Comparison of ENCODE assay signal across 31 cellular contexts in the genomic region with DNA sequence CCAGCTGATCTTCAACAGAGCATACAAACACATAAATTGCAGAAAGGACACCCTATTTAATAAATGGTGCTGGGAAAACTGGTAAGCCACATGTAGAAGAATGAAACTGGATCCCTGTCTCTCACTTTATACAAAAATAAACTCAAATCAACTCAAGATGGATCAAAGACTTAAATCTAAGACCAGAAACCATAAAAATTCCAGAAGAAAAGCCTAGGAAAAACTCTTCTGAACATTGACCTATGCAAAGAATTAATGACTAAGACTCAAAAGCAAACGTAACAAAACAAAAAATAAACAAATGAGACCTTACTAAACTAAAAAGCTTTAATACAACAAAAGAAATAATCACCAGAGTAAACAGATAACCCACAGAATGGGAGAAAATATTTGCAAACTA.
"Had no signal": no experiment of that assay in that cellular context is flagged by ENCODE, and none has a peak within 500 bp of the region (broad histone marks: within the 10 kb centered on the region; RNA-seq: fewer than 3 reads in every experiment).

No MANE protein-coding gene starts in this region.

- ATAC-seq: activated CD8-positive, alpha-beta T cell treated with anti-CD3 and anti-CD28 coated beads for 36 hours; activated naive CD4-positive, alpha-beta T cell treated with anti-CD3 and anti-CD28 coated beads, Interleukin-2, amount 50 U/mL, for 72 hours; activated T-cell treated with anti-CD3 and anti-CD28 coated beads, Interleukin-2, amount 50 U/mL, for 4 hours; activated T-cell treated with anti-CD3 and anti-CD28 coated beads, Interleukin-2, amount 50 U/mL, for 72 hours; activated T-helper 17 cell treated with anti-CD3 and anti-CD28 coated beads, Interleukin-2, amount 50 U/mL, for 72 hours; body of pancreas had no signal

- H3K4me3 ChIP-seq: adrenal gland, body of pancreas, breast epithelium had no signal

- DNase-seq: activated B cell treated with CpG ODN at 0.5 μM for 24 hours; activated CD4-positive, alpha-beta memory T cell treated with anti-CD3 and anti-CD28 coated beads for 36 hours; activated CD4-positive, alpha-beta T cell treated with anti-CD3 and anti-CD28 coated beads for 4 hours; activated CD4-positive, alpha-beta T cell treated with anti-CD3 and anti-CD28 coated beads, Interleukin-2, amount 10 ng/mL, durations not matched to agents 24 days and 14 days; activated CD4-positive, alpha-beta T cell treated with anti-CD3 and anti-CD28 coated beads, Interleukin-2, amount 50 U/mL, for 1 hour; activated CD4-positive, alpha-beta T cell treated with anti-CD3 and anti-CD28 coated beads, Interleukin-2, amount 50 U/mL, for 4 hours; activated CD4-positive, CD25-positive, alpha-beta regulatory T cell treated with anti-CD3 and anti-CD28 coated beads, Interleukin-2, amount 50 U/mL, for 72 hours; activated CD8-positive, alpha-beta memory T cell treated with anti-CD3 and anti-CD28 coated beads, Interleukin-2, amount 50 U/mL, for 4 hours; activated CD8-positive, alpha-beta T cell treated with anti-CD3 and anti-CD28 coated beads for 36 hours; activated effector memory CD4-positive, alpha-beta T cell treated with anti-CD3 and anti-CD28 coated beads, Interleukin-2, amount 50 U/mL, for 16 hours; activated gamma-delta T cell treated with Interleukin-2 at 50 U/mL for 16 hours; activated naive CD4-positive, alpha-beta T cell; activated naive CD4-positive, alpha-beta T cell treated with anti-CD3 and anti-CD28 coated beads for 36 hours; activated naive CD4-positive, alpha-beta T cell treated with anti-CD3 and anti-CD28 coated beads, Interleukin-2, amount 50 U/mL, for 16 hours; activated naive CD8-positive, alpha-beta T cell treated with anti-CD3 and anti-CD28 coated beads for 36 hours; activated T-cell treated with anti-CD3 and anti-CD28 coated beads for 4 hours; activated T-cell treated with anti-CD3 and anti-CD28 coated beads, Interleukin-2, amount 50 U/mL, for 1 hour; activated T-cell treated with anti-CD3 and anti-CD28 coated beads, Interleukin-2, amount 50 U/mL, for 4 hours; activated T-cell treated with anti-CD3 and anti-CD28 coated beads, Interleukin-2, amount 50 U/mL, for 72 hours; adrenal gland; amniotic stem cell; aorta; body of pancreas; brain microvascular endothelial cell; central memory CD4-positive, alpha-beta T cell; T-helper 1 cell; T-helper 2 cell; T-helper 9 cell had no signal
